8 cellular contexts compared by ENCODE assay signal in the genomic region with DNA sequence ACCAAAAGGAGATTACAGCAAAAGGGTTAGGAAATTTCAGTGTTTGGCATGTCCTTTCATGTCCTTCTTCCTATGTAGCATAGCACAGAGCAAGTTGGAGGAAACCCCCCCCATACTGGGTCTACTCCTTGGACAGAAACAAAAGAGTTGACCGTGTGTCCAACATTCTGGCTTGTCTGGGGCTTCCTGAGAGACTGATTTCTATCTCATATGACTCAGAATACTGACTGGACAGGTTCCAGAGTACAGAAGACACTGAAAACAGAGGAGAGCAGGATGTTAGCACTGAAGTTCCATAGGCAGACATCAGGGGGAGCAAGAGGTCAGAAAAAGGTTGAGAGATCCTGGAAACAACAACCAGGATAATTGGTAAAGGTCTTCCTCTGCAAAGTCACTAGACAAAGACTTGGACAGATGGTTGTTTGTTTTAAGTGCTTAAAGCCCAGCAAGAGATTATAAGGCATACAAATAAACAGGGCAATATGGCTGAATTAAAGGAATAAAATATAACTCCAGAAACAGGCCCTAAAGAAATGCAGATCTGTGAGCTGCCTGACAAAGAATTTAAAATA. TPM values are rescaled to one million over a fixed set of nuclear protein-coding genes. Genes with fewer than 3 reads are reported as not detected.
A peak's percentile ranks its signal among the peaks of the same experiment; 100 is the strongest.
DNase-seq lines count a peak whose midpoint lies in the region; ATAC-seq and TF ChIP-seq lines count a peak whose summit lies in the region.

No MANE protein-coding gene starts in this region.

- no peak for TF ChIP-seq EP300 in neural cell (conservative IDR thresholded peaks at IDR 0.05; ENCODE audit: poor library complexity, severe bottlenecking)

- H3K27me3 ChIP-seq in esophagus squamous epithelium (no peaks in the 10 kb centered on the region), neural cell (ENCODE audit: insufficient read depth, low read depth, low read length) (no peaks in the 10 kb centered on the region), tibial artery (no peaks in the 10 kb centered on the region)

- H3F3A ChIP-seq in neural cell (ENCODE audit: insufficient read depth, low read length, poor library complexity, severe bottlenecking) = no peaks in the 10 kb centered on the region

- H3K4me2 ChIP-seq in neural cell (ENCODE audit: low read length) = no peak overlapping the region

- TF ChIP-seq RAD21 in neural cell (conservative IDR thresholded peaks at IDR 0.05) = peak; percentile 65

- H3K36me3 ChIP-seq in esophagus squamous epithelium (no peaks in the 10 kb centered on the region), neural cell (ENCODE audit: insufficient read depth, low read length) (no peaks in the 10 kb centered on the region), tibial artery (no peaks in the 10 kb centered on the region)

- H3K79me2 ChIP-seq in neural cell (replicated peaks; ENCODE audit: insufficient read depth, low read length) = no peaks in the 10 kb centered on the region

- H3K4me1 ChIP-seq in esophagus squamous epithelium = peaks cover 0 to 15% (median 6%) of the 10 kb centered on the region in 3 donors
- H3K4me1 ChIP-seq in tibial artery = peaks cover 0 to 7% (median 0%) of the 10 kb centered on the region in 4 donors

- H2AFZ ChIP-seq in neural cell (ENCODE audit: low read depth, low read length) = no peak overlapping the region

- no peak for TF ChIP-seq POLR2A in esophagus squamous epithelium (IDR thresholded peaks at IDR 0.05)

- DNase-seq in G401 (ENCODE audit: low spot score) (peak; percentile 35), HUDEP-2 (lab: John Stamatoyannopoulos, UW; ENCODE audit: unreplicated experiment in 76 of 76) (peak in 73 of 76 experiments; percentile 28 to 97 (median 77)), OCI-M2 (lab: John Stamatoyannopoulos, UW; ENCODE audit: unreplicated experiment) (peak; percentile 60), activated T-cell treated with anti-CD3 and anti-CD28 coated beads for 1 hour (ENCODE audit: low read depth) (peak; percentile 30), esophagus squamous epithelium (lab: John Stamatoyannopoulos, UW) (no peak), tibial artery (peak in 1 of 2 donors; percentile 58)

- H3K4me3 ChIP-seq in esophagus squamous epithelium (no peak overlapping the region), neural cell (ENCODE audit: low read length) (no peak overlapping the region), tibial artery (no peak overlapping the region)

- ATAC-seq in GM21447 (IDR thresholded peaks at IDR 0.05; ENCODE audit: unreplicated experiment) = no peak

- no peaks in the 10 kb centered on the region for H3K9me2 ChIP-seq in neural cell (ENCODE audit: insufficient read depth, low read length)

- H3K27ac ChIP-seq in esophagus squamous epithelium (peak overlapping the region; percentile 11 to 72 (median 44)), neural cell (ENCODE audit: low read length) (no peak overlapping the region), tibial artery (no peak overlapping the region)

- intact Hi-C loops in esophagus squamous epithelium (cut with DNase I) (loop anchor here (5.0 kb wide), 1 partner anchor 196 kb away; no protein-coding TSS in a partner anchor), tibial artery (cut with DNase I; ENCODE audit: low total_unique reads) (no loop called here)

- H3K9me3 ChIP-seq in esophagus squamous epithelium (no peaks in the 10 kb centered on the region), neural cell (ENCODE audit: low read length) (no peaks in the 10 kb centered on the region), tibial artery (no peaks in the 10 kb centered on the region)

- no peak overlapping the region for H3K9ac ChIP-seq in neural cell (ENCODE audit: low read length)

- WGBS in esophagus squamous epithelium, 2 donors = 0% methylated on average over 1 of the region's 1 CpG

- H4K20me1 ChIP-seq in neural cell (ENCODE audit: insufficient read depth) = no peaks in the 10 kb centered on the region

- in situ Hi-C loops in G401 (cut with HindIII; ENCODE audit: low sequenced_read_pairs) = no loop called here

- peak; percentile 47 to 91 (median 81) for TF ChIP-seq CTCF in esophagus squamous epithelium (IDR thresholded peaks at IDR 0.05)
- peak; percentile 67 for TF ChIP-seq CTCF in neural cell (IDR thresholded peaks at IDR 0.05; ENCODE audit: poor library complexity, severe bottlenecking)
- peak; percentile 56 to 61 for TF ChIP-seq CTCF in tibial artery (IDR thresholded peaks at IDR 0.05)

TF ChIP-seq in neural cell, 6 proteins besides CTCF, POLR2A, EP300 and RAD21:
- TF ChIP-seq, protein P1, sequence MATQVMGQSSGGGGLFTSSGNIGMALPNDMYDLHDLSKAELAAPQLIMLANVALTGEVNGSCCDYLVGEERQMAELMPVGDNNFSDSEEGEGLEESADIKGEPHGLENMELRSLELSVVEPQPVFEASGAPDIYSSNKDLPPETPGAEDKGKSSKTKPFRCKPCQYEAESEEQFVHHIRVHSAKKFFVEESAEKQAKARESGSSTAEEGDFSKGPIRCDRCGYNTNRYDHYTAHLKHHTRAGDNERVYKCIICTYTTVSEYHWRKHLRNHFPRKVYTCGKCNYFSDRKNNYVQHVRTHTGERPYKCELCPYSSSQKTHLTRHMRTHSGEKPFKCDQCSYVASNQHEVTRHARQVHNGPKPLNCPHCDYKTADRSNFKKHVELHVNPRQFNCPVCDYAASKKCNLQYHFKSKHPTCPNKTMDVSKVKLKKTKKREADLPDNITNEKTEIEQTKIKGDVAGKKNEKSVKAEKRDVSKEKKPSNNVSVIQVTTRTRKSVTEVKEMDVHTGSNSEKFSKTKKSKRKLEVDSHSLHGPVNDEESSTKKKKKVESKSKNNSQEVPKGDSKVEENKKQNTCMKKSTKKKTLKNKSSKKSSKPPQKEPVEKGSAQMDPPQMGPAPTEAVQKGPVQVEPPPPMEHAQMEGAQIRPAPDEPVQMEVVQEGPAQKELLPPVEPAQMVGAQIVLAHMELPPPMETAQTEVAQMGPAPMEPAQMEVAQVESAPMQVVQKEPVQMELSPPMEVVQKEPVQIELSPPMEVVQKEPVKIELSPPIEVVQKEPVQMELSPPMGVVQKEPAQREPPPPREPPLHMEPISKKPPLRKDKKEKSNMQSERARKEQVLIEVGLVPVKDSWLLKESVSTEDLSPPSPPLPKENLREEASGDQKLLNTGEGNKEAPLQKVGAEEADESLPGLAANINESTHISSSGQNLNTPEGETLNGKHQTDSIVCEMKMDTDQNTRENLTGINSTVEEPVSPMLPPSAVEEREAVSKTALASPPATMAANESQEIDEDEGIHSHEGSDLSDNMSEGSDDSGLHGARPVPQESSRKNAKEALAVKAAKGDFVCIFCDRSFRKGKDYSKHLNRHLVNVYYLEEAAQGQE (IDR thresholded peaks at IDR 0.05; ENCODE audit: borderline replicate concordance) = no peak
- TF ChIP-seq POLR2AphosphoS5 (IDR thresholded peaks at IDR 0.05) (no peak), SMC3 (conservative IDR thresholded peaks at IDR 0.05; ENCODE audit: poor library complexity) (peak; percentile 63), EZH2 (IDR thresholded peaks at IDR 0.05; ENCODE audit: borderline replicate concordance, insufficient read depth, low read length, poor library complexity, severe bottlenecking) (no peak), MXI1 (conservative IDR thresholded peaks at IDR 0.05; ENCODE audit: poor library complexity, severe bottlenecking) (no peak), TAF1 (IDR thresholded peaks at IDR 0.05; ENCODE audit: low read depth) (no peak)
TF ChIP-seq in neural cell: peak in this region for 1.

RNA-seq across cellular contexts. Expression of a gene that starts 48.4 kb away (rescaled TPM):
- total RNA-seq in G401 (2014; rRNA removed; shearing (Covaris generic)) = 4.7 and 9.9 TPM in 2 replicates
- total RNA-seq in esophagus squamous epithelium = 1 to 10 TPM; 1.4 to 2.7 (median 1.8) TPM
- 23.5 and 24.2 TPM in 2 replicates for polyA plus RNA-seq in neural cell
- 39.7 and 48.5 TPM in 2 replicates for polyA minus RNA-seq in neural cell

RNA-seq across cellular contexts. Expression of a gene that starts 59.3 kb away (rescaled TPM):
- 199 and 283 TPM in 2 replicates for total RNA-seq in G401 (2014; rRNA removed; shearing (Covaris generic))
- 100 to 1,000 TPM; 116 to 182 (median 150) TPM for total RNA-seq in esophagus squamous epithelium
- polyA plus RNA-seq in neural cell = 130 and 184 TPM in 2 replicates
- 42.4 and 43.1 TPM in 2 replicates for polyA minus RNA-seq in neural cell

Comparison
In these comparisons a context has a peak if more than half of its experiments do, and no peak if none do; other contexts are left out.
1. H3K27ac ChIP-seq: peak in esophagus squamous epithelium (4 of 4); none in neural cell (single experiment) and tibial artery (0 of 2).
2. Peak in every context shown above with its lines, with median percentiles within 50 percentile points of each other: CTCF ChIP-seq.